In the genomic region with DNA sequence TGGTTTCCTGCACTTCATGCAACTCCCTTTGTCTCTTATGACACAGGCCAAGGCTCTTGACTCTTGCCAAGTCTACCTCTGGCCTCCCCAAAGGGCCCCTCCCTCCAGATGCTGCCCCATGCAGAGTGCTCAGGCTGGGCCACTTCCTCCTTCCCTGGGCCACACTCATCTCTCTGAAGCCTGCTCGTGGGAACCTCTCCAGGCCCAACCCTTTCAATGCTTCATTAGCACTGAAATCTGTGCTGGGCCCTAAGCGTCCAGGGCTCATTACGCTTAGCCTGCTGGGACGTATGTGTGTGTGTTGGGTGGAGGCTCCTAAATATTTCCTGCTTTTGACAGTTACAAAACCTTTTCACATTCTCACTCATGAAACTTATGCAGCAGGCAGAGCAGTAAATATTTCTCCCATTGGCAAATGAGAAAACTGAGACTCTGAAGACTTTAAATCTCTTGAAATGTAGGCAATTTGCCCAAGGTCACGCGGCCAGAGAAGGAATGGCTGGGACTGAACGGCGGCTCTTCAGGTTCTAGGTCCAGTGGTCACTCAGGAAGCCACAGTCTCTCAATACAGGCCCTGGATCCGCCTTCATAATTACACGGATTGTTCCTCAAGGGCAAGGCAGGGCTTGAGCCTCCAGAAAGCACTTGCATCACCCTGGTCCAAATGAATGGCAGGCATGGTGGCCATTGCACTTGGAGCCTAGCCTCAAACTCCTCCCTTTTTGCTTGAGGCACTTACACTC, we compare ENCODE assay signal across 11 cellular contexts.
DNase-seq lines count a peak whose midpoint lies in the region; ATAC-seq and TF ChIP-seq lines count a peak whose summit lies in the region.
"Had no signal": no experiment of that assay in that cellular context is flagged by ENCODE, and none has a peak within 500 bp of the region (broad histone marks: within the 10 kb centered on the region; RNA-seq: fewer than 3 reads in every experiment).

No MANE protein-coding gene starts in this region.

- H3K9me3 ChIP-seq in heart right ventricle (no peaks in the 10 kb centered on the region), trophoblast cell (ENCODE audit: insufficient read depth, low read depth, low read length) (no peaks in the 10 kb centered on the region)
- H3K9me3 ChIP-seq: BLaER1, SJSA1 had no signal

- no peaks in the 10 kb centered on the region for H3K27me3 ChIP-seq in heart right ventricle
- no peaks in the 10 kb centered on the region for H3K27me3 ChIP-seq in trophoblast cell (ENCODE audit: insufficient read depth, low read length)
- H3K27me3 ChIP-seq: BLaER1, SJSA1 had no signal

- H3K4me3 ChIP-seq in heart right ventricle, result no peak overlapping the region
- no peak overlapping the region for H3K4me3 ChIP-seq in trophoblast cell (ENCODE audit: low read depth, low read length)
- H3K4me3 ChIP-seq: BLaER1, SJSA1 had no signal

- H3K36me3 ChIP-seq in heart right ventricle (no peaks in the 10 kb centered on the region), trophoblast cell (ENCODE audit: control insufficient read depth in 1 of 2, insufficient read depth in 2 of 2, low read length in 2 of 2) (no peaks in the 10 kb centered on the region)
- H3K36me3 ChIP-seq: BLaER1, SJSA1 had no signal

- H3K27ac ChIP-seq in heart right ventricle (peak overlapping the region in 6 of 10 donors; percentile 25 to 54 (median 40)), trophoblast cell (ENCODE audit: low read depth, low read length) (no peak overlapping the region)
- H3K27ac ChIP-seq: BLaER1, KMS-11, SJSA1 had no signal

- H3K79me1 ChIP-seq in trophoblast cell (ENCODE audit: low read length), result peaks cover 1% of the 10 kb centered on the region

- no peak overlapping the region for H3K4ac ChIP-seq in trophoblast cell (ENCODE audit: low read depth, low read length)

- H4K12ac ChIP-seq in trophoblast cell (ENCODE audit: low read depth, low read length), result no peak overlapping the region

- no peak overlapping the region for H3K4me2 ChIP-seq in trophoblast cell (ENCODE audit: low read length)
- H3K4me2 ChIP-seq: BLaER1, KMS-11 had no signal

- H4K8ac ChIP-seq in trophoblast cell (ENCODE audit: low read depth, low read length), result no peak overlapping the region

- H2BK5ac ChIP-seq in trophoblast cell (ENCODE audit: low read depth, low read length, poor library complexity), result no peak overlapping the region

- H2AFZ ChIP-seq in trophoblast cell (ENCODE audit: insufficient read depth, low read length, poor library complexity), result no peak overlapping the region

- H3K9ac ChIP-seq in trophoblast cell (ENCODE audit: low read length), result no peak overlapping the region
- H3K9ac ChIP-seq: BLaER1, KMS-11 had no signal

- peak overlapping the region; percentile 58 for H2BK120ac ChIP-seq in trophoblast cell (ENCODE audit: insufficient read depth, low read length, poor library complexity)

- peak overlapping the region; percentile 35 for H4K91ac ChIP-seq in trophoblast cell (ENCODE audit: low read depth, low read length)

- no peak overlapping the region for H2AK5ac ChIP-seq in trophoblast cell (ENCODE audit: low read length)

- DNase-seq in RPMI7951 (ENCODE audit: low read depth), result peak; percentile 77
- peak; percentile 23 to 42 for DNase-seq in heart right ventricle
- peak; percentile 92 to 96 for DNase-seq in trophoblast cell
- no peak for DNase-seq in stimulated activated naive CD8-positive, alpha-beta T cell treated with anti-CD3 and anti-CD28 coated beads, Interleukin-15, Interleukin-2, amounts not matched to agents 100 U/mL and 50 U/mL, for 24 hours
- no peak for DNase-seq in activated naive CD4-positive, alpha-beta T cell (lab: John Stamatoyannopoulos, UW)
- DNase-seq in HCEC 1CT, result no peak

- H3K18ac ChIP-seq in trophoblast cell (ENCODE audit: low read length), result no peak overlapping the region

- H3K4me1 ChIP-seq in heart right ventricle, result peaks cover 0 to 28% (median 11%) of the 10 kb centered on the region in 9 donors
- peaks cover 8 to 10% of the 10 kb centered on the region in 2 experiments for H3K4me1 ChIP-seq in trophoblast cell (ENCODE audit: control insufficient read depth in 1 of 2, insufficient read depth in 2 of 2, low read length in 2 of 2)
- H3K4me1 ChIP-seq: SJSA1 had no signal

- intact Hi-C loops in heart right ventricle (cut with DNase I), result no loop called here

- ATAC-seq in HG03175 (IDR thresholded peaks at IDR 0.05; ENCODE audit: unreplicated experiment), result peak; percentile 57
- peak; percentile 72 to 84 (median 76) for ATAC-seq in heart right ventricle
- no peak for ATAC-seq in stimulated activated naive CD8-positive, alpha-beta T cell treated with anti-CD3 and anti-CD28 coated beads, Interleukin-15, Interleukin-2, amounts not matched to agents 100 U/mL and 50 U/mL, for 24 hours
- ATAC-seq in HG02571 (IDR thresholded peaks at IDR 0.05; ENCODE audit: unreplicated experiment), result no peak

- 56 to 72% methylated on average over 10 of the region's 10 CpGs for WGBS in heart right ventricle, 2 donors
- no CpG with 5 or more reads among the region's 10 CpGs for WGBS in trophoblast cell (ENCODE audit: extremely low coverage, insufficient coverage, insufficient read length)

- H3K23ac ChIP-seq in trophoblast cell (ENCODE audit: low read length), result no peak overlapping the region

- H2BK12ac ChIP-seq in trophoblast cell (ENCODE audit: low read length), result peak overlapping the region; percentile 65

- H3K14ac ChIP-seq in trophoblast cell (ENCODE audit: low read length), result peak overlapping the region; percentile 53

- no peaks in the 10 kb centered on the region for H3K79me2 ChIP-seq in trophoblast cell (ENCODE audit: control insufficient read depth, insufficient read depth, low read length, poor library complexity)

- no peak for TF ChIP-seq CTCF in heart right ventricle (IDR thresholded peaks at IDR 0.05)

Comparison
In these comparisons a context has a peak if more than half of its experiments do, and no peak if none do; other contexts are left out.
1. ATAC-seq: peak in HG03175 (single experiment) and heart right ventricle (8 of 8); none in stimulated activated naive CD8-positive, alpha-beta T cell treated with anti-CD3 and anti-CD28 coated beads, Interleukin-15, Interleukin-2, amounts not matched to agents 100 U/mL and 50 U/mL, for 24 hours (single experiment) and HG02571 (single experiment).
2. DNase-seq: peak in RPMI7951 (single experiment), heart right ventricle (2 of 2) and trophoblast cell (2 of 2); none in stimulated activated naive CD8-positive, alpha-beta T cell treated with anti-CD3 and anti-CD28 coated beads, Interleukin-15, Interleukin-2, amounts not matched to agents 100 U/mL and 50 U/mL, for 24 hours (single experiment), activated naive CD4-positive, alpha-beta T cell (0 of 4) and HCEC 1CT (single experiment).